11 cellular contexts compared by ENCODE assay signal in genomic region chr3:141529256-141530132, GRCh38. TPM values are rescaled to one million over a fixed set of nuclear protein-coding genes. Genes with fewer than 3 reads are reported as not detected.
DNase-seq lines count a peak whose midpoint lies in the region; FAIRE-seq and TF ChIP-seq lines count a peak whose summit lies in the region.
"Had no signal": no experiment of that assay in that cellular context is flagged by ENCODE, and none has a peak within 500 bp of the region (broad histone marks: within the 10 kb centered on the region; RNA-seq: fewer than 3 reads in every experiment).

No MANE protein-coding gene starts in this region.

- FAIRE-seq in urothelium cell line (lab: Jason Lieb, UNC) = no peak

- H3K36me3 ChIP-seq in BLaER1 treated with 17β-estradiol and CSF1 and Interleukin-3, amounts not matched to agents 10 nM and 100 nM = peaks cover 0 to 35% (median 21%) of the 10 kb centered on the region in 11 experiments; a peak in 17 of 22 replicates
- H3K36me3 ChIP-seq in neutrophil (peaks cover 11% of the 10 kb centered on the region), SK-N-SH (replicated peaks in 1 of 2; ENCODE audit: control insufficient read depth in 1 of 2, insufficient read depth in 2 of 2, low read length in 1 of 2) (peaks cover 17 to 37% of the 10 kb centered on the region in 2 experiments)
- H3K36me3 ChIP-seq: thoracic aorta had no signal

- DNase-seq in LHCN-M2 (ENCODE audit: low read depth) = peak; percentile 51
- no peak for DNase-seq in coronary artery (ENCODE audit: low spot score)
- no peak for DNase-seq in mucosa of gallbladder (ENCODE audit: low spot score)
- DNase-seq in SK-N-SH = no peak
- no peak for DNase-seq in SKM-1 (lab: John Stamatoyannopoulos, UW; ENCODE audit: unreplicated experiment)
- no peak for DNase-seq in urothelium cell line (ENCODE audit: low spot score)
- DNase-seq: DMS153, NCI-H82 had no signal

- H3K27me3 ChIP-seq in BLaER1 treated with 17β-estradiol and CSF1 and Interleukin-3, amounts not matched to agents 10 nM and 100 nM = no peaks in the 10 kb centered on the region
- H3K27me3 ChIP-seq in neutrophil (no peaks in the 10 kb centered on the region), SK-N-SH (ENCODE audit: insufficient read depth) (no peaks in the 10 kb centered on the region)

- CTCF ChIA-PET in SK-N-SH (lab: Yijun Ruan, JAX) = interaction anchor here (1.0 kb wide), 1 partner anchor 13 kb away, joined by 3 read pairs; no protein-coding TSS in a partner anchor

- peaks cover 19% of the 10 kb centered on the region for H3K79me2 ChIP-seq in SK-N-SH (ENCODE audit: insufficient read depth)

- H3K27ac ChIP-seq in BLaER1 treated with 17β-estradiol and CSF1 and Interleukin-3, amounts not matched to agents 10 nM and 100 nM = peak overlapping the region; percentile 57 to 92 (median 87); a peak in 20 of 22 replicates
- H3K27ac ChIP-seq in coronary artery = peak overlapping the region in 1 of 2 donors; percentile 72
- peak overlapping the region; percentile 52 for H3K27ac ChIP-seq in neutrophil
- H3K27ac ChIP-seq in SK-N-SH (ENCODE audit: low read depth in 2 of 2, low read length in 1 of 2) = no peak overlapping the region

- H3K9me2 ChIP-seq in SK-N-SH = no peaks in the 10 kb centered on the region

- no peaks in the 10 kb centered on the region; a peak in 1 of 22 replicates for H4K20me1 ChIP-seq in BLaER1 treated with 17β-estradiol and CSF1 and Interleukin-3, amounts not matched to agents 10 nM and 100 nM
- H4K20me1 ChIP-seq in SK-N-SH (ENCODE audit: insufficient read depth) = no peaks in the 10 kb centered on the region

- no peak for TF ChIP-seq CTCF in coronary artery (IDR thresholded peaks at IDR 0.05)
- no peak for TF ChIP-seq CTCF in neutrophil (IDR thresholded peaks at IDR 0.05)
- TF ChIP-seq CTCF in SK-N-SH (IDR thresholded peaks at IDR 0.05) = no peak

- H3K4me1 ChIP-seq in BLaER1 treated with 17β-estradiol and CSF1 and Interleukin-3, amounts not matched to agents 10 nM and 100 nM = peaks cover 39 to 96% (median 77%) of the 10 kb centered on the region in 10 experiments
- peaks cover 18 to 39% of the 10 kb centered on the region in 2 experiments for H3K4me1 ChIP-seq in neutrophil (ENCODE audit: control insufficient read depth in 1 of 2, insufficient read depth in 1 of 2, low read depth in 1 of 2, low read length in 1 of 2)
- peaks cover 0 to 15% of the 10 kb centered on the region in 2 experiments; a peak in 2 of 4 replicates for H3K4me1 ChIP-seq in SK-N-SH (ENCODE audit: control insufficient read depth in 1 of 2, insufficient read depth in 2 of 2, low read depth in 1 of 2, low read length in 1 of 2)

- no peak overlapping the region for H2AFZ ChIP-seq in SK-N-SH (ENCODE audit: low read depth)

- no peak for TF ChIP-seq EP300 in SK-N-SH (IDR thresholded peaks at IDR 0.05; ENCODE audit: borderline replicate concordance in 1 of 2, low read depth in 1 of 2, low read length in 1 of 2)

- peak overlapping the region in 8 of 10 experiments; percentile 15 to 51 (median 40); a peak in 14 of 20 replicates for H3K4me3 ChIP-seq in BLaER1 treated with 17β-estradiol and CSF1 and Interleukin-3, amounts not matched to agents 10 nM and 100 nM
- peak overlapping the region; percentile 21 for H3K4me3 ChIP-seq in coronary artery
- no peak overlapping the region for H3K4me3 ChIP-seq in neutrophil (ENCODE audit: low read depth in 1 of 2, low read length in 1 of 2)
- H3K4me3 ChIP-seq in SK-N-SH (ENCODE audit: low read depth in 2 of 2, low read length in 1 of 2) = no peak overlapping the region

- peaks cover 15% of the 10 kb centered on the region for H3F3A ChIP-seq in SK-N-SH (replicated peaks; ENCODE audit: insufficient read depth)

- 93% methylated on average over 1 of the region's 1 CpG for WGBS in SK-N-SH (ENCODE audit: low lambda C conversion rate)

- H3K9ac ChIP-seq in BLaER1 treated with 17β-estradiol and CSF1 and Interleukin-3, amounts not matched to agents 10 nM and 100 nM = peak overlapping the region in 10 of 11 experiments; percentile 43 to 79 (median 76); a peak in 20 of 22 replicates
- H3K9ac ChIP-seq in SK-N-SH = no peak overlapping the region

- peak overlapping the region; percentile 24 to 93 (median 77) for H3K4me2 ChIP-seq in BLaER1 treated with 17β-estradiol and CSF1 and Interleukin-3, amounts not matched to agents 10 nM and 100 nM
- H3K4me2 ChIP-seq in SK-N-SH = no peak overlapping the region

- peaks cover 0 to 15% (median 0%) of the 10 kb centered on the region in 11 experiments; a peak in 7 of 22 replicates for H3K9me3 ChIP-seq in BLaER1 treated with 17β-estradiol and CSF1 and Interleukin-3, amounts not matched to agents 10 nM and 100 nM (replicated peaks in 1 of 11)
- no peaks in the 10 kb centered on the region for H3K9me3 ChIP-seq in neutrophil
- H3K9me3 ChIP-seq in SK-N-SH = no peaks in the 10 kb centered on the region
- H3K9me3 ChIP-seq: thoracic aorta had no signal

- no peak for TF ChIP-seq RAD21 in SK-N-SH (IDR thresholded peaks at IDR 0.05; ENCODE audit: low read length)

- POLR2A ChIA-PET in SK-N-SH (lab: Yijun Ruan, JAX) = no interaction called here

TF ChIP-seq in SK-N-SH, 30 proteins besides CTCF, POLR2A, EP300 and RAD21:
- TF ChIP-seq YY1 (IDR thresholded peaks at IDR 0.05; ENCODE audit: low read depth) = no peak
- no peak for TF ChIP-seq IRF3 (IDR thresholded peaks at IDR 0.05; ENCODE audit: low read depth, low read length)
- no peak for TF ChIP-seq TAF1 (IDR thresholded peaks at IDR 0.05; ENCODE audit: borderline replicate concordance, low read depth, low read length)
- no peak for TF ChIP-seq PBX3 (IDR thresholded peaks at IDR 0.05)
- no peak for TF ChIP-seq TEAD4 (IDR thresholded peaks at IDR 0.05; ENCODE audit: borderline replicate concordance, insufficient read depth)
- no peak for TF ChIP-seq FOXM1 (IDR thresholded peaks at IDR 0.05; ENCODE audit: low read depth)
- no peak for TF ChIP-seq EZH2phosphoT487 (IDR thresholded peaks at IDR 0.05; ENCODE audit: borderline replicate concordance, low read depth)
- TF ChIP-seq SMC3 (IDR thresholded peaks at IDR 0.05; ENCODE audit: low read depth, low read length) = no peak
- no peak for TF ChIP-seq RXRA (IDR thresholded peaks at IDR 0.05; ENCODE audit: borderline replicate concordance, low read depth)
- TF ChIP-seq RCOR1 (IDR thresholded peaks at IDR 0.05; ENCODE audit: low read length) = no peak
- TF ChIP-seq NRF1 (IDR thresholded peaks at IDR 0.05; ENCODE audit: low read depth, low read length) = no peak
- no peak for TF ChIP-seq FOXJ3 (CRISPR knock-in tag; IDR thresholded peaks at IDR 0.05)
- TF ChIP-seq POLR2AphosphoS5 (IDR thresholded peaks at IDR 0.05; ENCODE audit: low read depth, low read length) = no peak

RNA-seq across cellular contexts. Expression of gene RASA2, which starts 42.7 kb away (rescaled TPM):
- total RNA-seq in LHCN-M2 (2014; rRNA removed) (10.9 and 11.3 TPM in 2 replicates), mucosa of gallbladder (10.0 TPM)
- polyA plus RNA-seq in LHCN-M2 (2012) = 2.3 TPM
- polyA plus RNA-seq in SK-N-SH (2012; rRNA removed) = 2.4 and 3.1 TPM in 2 replicates
- polyA plus RNA-seq in SK-N-SH (2012; cell fraction: cytosol; rRNA removed) = 3.1 and 3.7 TPM in 2 replicates
- 3.7 and 12.4 TPM in 2 replicates for polyA plus RNA-seq in SK-N-SH (2012; cell fraction: nucleus; rRNA removed)

Comparison
In these comparisons a context has a peak if more than half of its experiments do, and no peak if none do; other contexts are left out.
1. H3K27ac ChIP-seq: peak in BLaER1 treated with 17β-estradiol and CSF1 and Interleukin-3, amounts not matched to agents 10 nM and 100 nM (11 of 11) and neutrophil (single experiment); none in SK-N-SH (0 of 2).
2. H3K4me3 ChIP-seq: peak in BLaER1 treated with 17β-estradiol and CSF1 and Interleukin-3, amounts not matched to agents 10 nM and 100 nM (8 of 10) and coronary artery (single experiment); none in neutrophil (0 of 2) and SK-N-SH (0 of 2).